In genomic region chr20:32585011-32585518, GRCh38 we compare ENCODE assay signal across 8 cellular contexts. TPM values are rescaled to one million over a fixed set of nuclear protein-coding genes. Genes with fewer than 3 reads are reported as not detected.
DNase-seq lines count a peak whose midpoint lies in the region; ATAC-seq and TF ChIP-seq lines count a peak whose summit lies in the region.

A gene with protein sequence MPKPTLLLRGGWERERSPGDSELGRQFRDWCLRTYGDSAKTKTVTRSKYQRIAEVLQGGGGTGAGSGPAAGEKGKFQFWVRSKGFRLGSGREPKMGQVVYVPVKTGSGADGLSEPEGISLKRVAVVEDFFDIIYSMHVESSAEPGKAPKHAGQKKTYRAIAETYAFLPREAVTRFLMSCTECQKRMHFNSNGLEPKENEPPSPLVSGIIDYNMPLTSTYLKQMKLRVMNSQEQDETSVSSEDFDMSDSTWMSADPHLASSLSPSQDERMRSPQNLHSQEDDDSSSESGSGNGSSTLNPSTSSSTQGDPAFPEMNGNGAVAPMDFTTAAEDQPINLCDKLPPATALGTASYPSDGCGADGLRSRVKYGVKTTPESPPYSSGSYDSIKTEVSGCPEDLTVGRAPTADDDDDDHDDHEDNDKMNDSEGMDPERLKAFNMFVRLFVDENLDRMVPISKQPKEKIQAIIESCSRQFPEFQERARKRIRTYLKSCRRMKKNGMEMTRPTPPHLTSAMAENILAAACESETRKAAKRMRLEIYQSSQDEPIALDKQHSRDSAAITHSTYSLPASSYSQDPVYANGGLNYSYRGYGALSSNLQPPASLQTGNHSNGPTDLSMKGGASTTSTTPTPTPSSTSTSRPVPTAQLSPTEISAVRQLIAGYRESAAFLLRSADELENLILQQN (minus strand): TSS chr20:32585333. CDS start chr20:32584890, 443 bp downstream.

- H3K27ac ChIP-seq in BLaER1 (peak within 1 kb of the TSS; percentile 82), HL-60 (replicated peaks) (no peak within 1 kb of the TSS), brain microvascular endothelial cell (no peak within 1 kb of the TSS), iPS-18a (ENCODE audit: low read length) (no peak within 1 kb of the TSS), skeletal muscle tissue (ENCODE audit: low read depth, low read length) (no peak within 1 kb of the TSS)

- in situ Hi-C loops in brain microvascular endothelial cell (cut with HindIII; ENCODE audit: low pct_ligation_motif_present, low sequenced_read_pairs): no loop called here

- H3K4me3 ChIP-seq in BLaER1: peak within 1 kb of the TSS; percentile 96
- peak within 1 kb of the TSS; percentile 75 for H3K4me3 ChIP-seq in HL-60 (replicated peaks; ENCODE audit: insufficient read depth, low read length)
- H3K4me3 ChIP-seq in brain microvascular endothelial cell (ENCODE audit: low read depth, low read length): peak within 1 kb of the TSS; percentile 62
- H3K4me3 ChIP-seq in iPS-18a (ENCODE audit: low read length): peak within 1 kb of the TSS; percentile 58
- H3K4me3 ChIP-seq in skeletal muscle tissue (ENCODE audit: low read length in 3 of 3): peak within 1 kb of the TSS; percentile 54 to 65 (median 59)

- peak within 1 kb of the TSS; percentile 97 for H3K4me2 ChIP-seq in BLaER1

- no peaks in the 10 kb centered on the region for H3K27me3 ChIP-seq in BLaER1
- H3K27me3 ChIP-seq in HL-60 (ENCODE audit: insufficient read depth, poor library complexity, severe bottlenecking): peaks cover 16% of the 10 kb centered on the region
- H3K27me3 ChIP-seq in brain microvascular endothelial cell (replicated peaks): peaks cover 10% of the 10 kb centered on the region
- H3K27me3 ChIP-seq in iPS-18a (ENCODE audit: control insufficient read depth, insufficient read depth, low read length): peaks cover 40% of the 10 kb centered on the region
- peaks cover 16 to 32% (median 30%) of the 10 kb centered on the region in 3 donors for H3K27me3 ChIP-seq in skeletal muscle tissue (ENCODE audit: control insufficient read depth in 3 of 3, insufficient read depth in 3 of 3, low read length in 3 of 3)

- DNase-seq in HL-60 (ENCODE audit: low read depth in 1 of 2, low spot score in 1 of 2) (peak; percentile 29 to 51), brain microvascular endothelial cell (no peak)

- H3K36me3 ChIP-seq in BLaER1 (no peaks in the 10 kb centered on the region), brain microvascular endothelial cell (replicated peaks) (no peaks in the 10 kb centered on the region), iPS-18a (ENCODE audit: control insufficient read depth, low read depth, low read length) (no peaks in the 10 kb centered on the region), skeletal muscle tissue (ENCODE audit: control insufficient read depth in 3 of 3, insufficient read depth in 3 of 3, low read length in 3 of 3) (no peaks in the 10 kb centered on the region)

- H3K4me3 Mint-ChIP-seq in T-helper 1 cell treated with Interleukin-12 subunit alpha and Interleukin-12 subunit beta and Interleukin-4 antibody, amounts not matched to agents 30 μg/mL and 1 μg/mL, for 36 hours: peak within 1 kb of the TSS; percentile 89

- peaks cover 26% of the 10 kb centered on the region for H3K27me3 Mint-ChIP-seq in T-helper 1 cell treated with Interleukin-12 subunit alpha and Interleukin-12 subunit beta and Interleukin-4 antibody, amounts not matched to agents 30 μg/mL and 1 μg/mL, for 36 hours (ENCODE audit: low read depth)

- H3K9me3 Mint-ChIP-seq in T-helper 1 cell treated with Interleukin-12 subunit alpha and Interleukin-12 subunit beta and Interleukin-4 antibody, amounts not matched to agents 30 μg/mL and 1 μg/mL, for 36 hours: no peaks in the 10 kb centered on the region

- H3K9ac ChIP-seq in BLaER1: peak within 1 kb of the TSS; percentile 86
- H3K9ac ChIP-seq in iPS-18a (ENCODE audit: low read length): no peak within 1 kb of the TSS
- peak within 1 kb of the TSS in 1 of 3 donors; percentile 45 for H3K9ac ChIP-seq in skeletal muscle tissue (ENCODE audit: low read depth in 1 of 3, low read length in 3 of 3)

- H4K20me1 ChIP-seq in BLaER1: peaks cover 31% of the 10 kb centered on the region

- peaks cover 63% of the 10 kb centered on the region for H3K4me1 ChIP-seq in BLaER1
- peaks cover 10% of the 10 kb centered on the region for H3K4me1 ChIP-seq in iPS-18a (ENCODE audit: control insufficient read depth, low read depth, low read length)
- peaks cover 2 to 3% (median 2%) of the 10 kb centered on the region in 3 donors for H3K4me1 ChIP-seq in skeletal muscle tissue (ENCODE audit: control insufficient read depth in 3 of 3, insufficient read depth in 3 of 3, low read length in 3 of 3)

- ATAC-seq in GM18870 (IDR thresholded peaks at IDR 0.05; ENCODE audit: unreplicated experiment) (no peak), HG02763 (IDR thresholded peaks at IDR 0.05; ENCODE audit: unreplicated experiment) (no peak)

- H3K36me3 Mint-ChIP-seq in T-helper 1 cell treated with Interleukin-12 subunit alpha and Interleukin-12 subunit beta and Interleukin-4 antibody, amounts not matched to agents 30 μg/mL and 1 μg/mL, for 36 hours (ENCODE audit: low read depth): peaks cover 4% of the 10 kb centered on the region

- peaks cover 19% of the 10 kb centered on the region for H3K4me1 Mint-ChIP-seq in T-helper 1 cell treated with Interleukin-12 subunit alpha and Interleukin-12 subunit beta and Interleukin-4 antibody, amounts not matched to agents 30 μg/mL and 1 μg/mL, for 36 hours (ENCODE audit: low read depth)

- no peaks in the 10 kb centered on the region for H3K9me3 ChIP-seq in BLaER1
- no peaks in the 10 kb centered on the region for H3K9me3 ChIP-seq in iPS-18a (ENCODE audit: control insufficient read depth, low read depth, low read length)
- H3K9me3 ChIP-seq in skeletal muscle tissue (ENCODE audit: control insufficient read depth in 3 of 3, low read length in 3 of 3): no peaks in the 10 kb centered on the region

- H3K27ac Mint-ChIP-seq in T-helper 1 cell treated with Interleukin-12 subunit alpha and Interleukin-12 subunit beta and Interleukin-4 antibody, amounts not matched to agents 30 μg/mL and 1 μg/mL, for 36 hours: peak within 1 kb of the TSS; percentile 76

- no peak for TF ChIP-seq CTCF in HL-60 (IDR thresholded peaks at IDR 0.05; ENCODE audit: insufficient read depth, low read length)
- TF ChIP-seq CTCF in brain microvascular endothelial cell (IDR thresholded peaks at IDR 0.05; ENCODE audit: low read depth, low read length, missing control alignments): no peak

RNA-seq across cellular contexts. Expression of the gene that starts here (rescaled TPM):
- total RNA-seq in skeletal muscle tissue: 4.2 TPM
